In the genomic region with DNA sequence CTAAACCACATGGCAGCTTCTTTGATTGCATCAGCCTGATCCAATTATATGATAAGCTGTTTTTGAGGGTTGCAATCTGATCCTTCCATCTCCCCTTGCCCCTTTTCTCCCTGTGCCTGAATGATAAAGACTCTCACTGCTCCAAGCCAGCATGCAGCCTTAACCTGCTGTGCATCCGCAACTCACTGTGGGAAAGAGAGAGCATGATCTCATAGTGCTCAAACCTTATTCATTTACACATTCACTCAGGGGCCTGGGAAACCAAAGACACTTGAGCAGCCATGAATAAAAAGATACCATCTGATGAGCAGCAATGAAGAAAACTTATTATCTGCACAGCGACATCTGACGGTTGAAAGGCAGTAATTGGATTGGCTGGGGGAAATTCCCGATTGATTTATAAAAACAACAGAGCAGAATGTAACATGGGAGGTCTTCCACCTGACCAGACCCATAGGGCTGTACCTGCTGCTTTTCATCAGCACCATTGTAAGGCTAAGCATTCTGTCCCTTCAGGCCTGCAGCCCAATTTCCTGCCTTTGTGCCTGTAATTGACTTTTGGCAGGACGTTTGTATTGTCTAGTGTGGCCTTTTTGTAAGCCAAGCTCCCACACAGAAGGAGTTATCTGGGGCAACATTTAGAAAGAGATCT, we compare ENCODE assay signal across 12 cellular contexts.
DNase-seq lines count a peak whose midpoint lies in the region; ATAC-seq, FAIRE-seq and TF ChIP-seq lines count a peak whose summit lies in the region.
"Had no signal": no experiment of that assay in that cellular context is flagged by ENCODE, and none has a peak within 500 bp of the region (broad histone marks: within the 10 kb centered on the region; RNA-seq: fewer than 3 reads in every experiment).

No MANE protein-coding gene starts in this region.

- TF ChIP-seq POLR2A in K562 (conservative IDR thresholded peaks at IDR 0.05) (no peak), HepG2 (IDR thresholded peaks at IDR 0.05; ENCODE audit: insufficient read depth in 1 of 2, low read depth in 2 of 2, low read length in 2 of 2) (no peak)

- ATAC-seq in K562 (no peak; the same call in 2 of the 3 replicates), HepG2 (no peak), HG03460 (IDR thresholded peaks at IDR 0.05; ENCODE audit: unreplicated experiment) (no peak), GM18861 (IDR thresholded peaks at IDR 0.05; ENCODE audit: unreplicated experiment) (no peak)

- TF ChIP-seq EP300 in K562 (IDR thresholded peaks at IDR 0.05; ENCODE audit: low read length), result no peak
- TF ChIP-seq EP300 in HepG2 (IDR thresholded peaks at IDR 0.05; ENCODE audit: low read depth in 2 of 2, low read length in 2 of 2), result no peak
- no peak for TF ChIP-seq EP300 in HepG2 (CRISPR knock-in tag; IDR thresholded peaks at IDR 0.05; ENCODE audit: borderline replicate concordance)

- H3K9me3 ChIP-seq in K562 (replicated peaks; ENCODE audit: control insufficient read depth, insufficient read depth, low read depth, low read length) (no peaks in the 10 kb centered on the region), HepG2 (ENCODE audit: low read length) (no peaks in the 10 kb centered on the region)
- H3K9me3 ChIP-seq: thyroid gland had no signal

- BruUV-seq in K562 (replicated peaks; lab: Mats Ljungman, UMichigan) (no TSS peak), HepG2 (replicated peaks; lab: Mats Ljungman, UMichigan) (no TSS peak)

- DNase-seq in AG10803 (ENCODE audit: low read depth), result peak; percentile 16
- DNase-seq in M059J (ENCODE audit: low read depth), result peak; percentile 14
- DNase-seq in K562 (ENCODE audit: extremely low read depth in 1 of 4, low spot score in 3 of 4), result peak in 2 of 4 experiments; percentile 22 to 23
- DNase-seq in HepG2 (ENCODE audit: low spot score), result no peak
- no peak for DNase-seq in activated CD4-positive, CD25-positive, alpha-beta regulatory T cell (lab: John Stamatoyannopoulos, UW)
- DNase-seq in inferior parietal cortex (ENCODE audit: extremely low spot score), result no peak
- DNase-seq: activated naive CD4-positive, alpha-beta T cell treated with anti-CD3 and anti-CD28 coated beads, Interleukin-2, amount 50 U/mL, for 16 hours; CD4-positive, CD25-positive, alpha-beta regulatory T cell; thyroid gland had no signal

- H3K36me3 ChIP-seq in K562 (ENCODE audit: control insufficient read depth, insufficient read depth, low read length), result no peaks in the 10 kb centered on the region
- H3K36me3 ChIP-seq in HepG2 (replicated peaks in 1 of 2; ENCODE audit: control insufficient read depth in 1 of 2, insufficient read depth in 2 of 2, low read length in 2 of 2), result no peaks in the 10 kb centered on the region
- H3K36me3 ChIP-seq: thyroid gland had no signal

- no peak for TF ChIP-seq CTCF in AG10803 (conservative IDR thresholded peaks at IDR 0.05; ENCODE audit: low read length)
- TF ChIP-seq CTCF in K562 (IDR thresholded peaks at IDR 0.05 in 2 of 3, conservative IDR thresholded peaks at IDR 0.05 in 1 of 3; ENCODE audit: insufficient read depth in 2 of 3, low read depth in 1 of 3, low read length in 3 of 3), result peak in 2 of 3 experiments; percentile 16 to 28; a peak in 2 of 6 replicates
- TF ChIP-seq CTCF in HepG2 (CRISPR knock-in tag; IDR thresholded peaks at IDR 0.05), result no peak

- intact Hi-C loops in K562 (cut with micrococcal nuclease) (loop anchor here (10.0 kb wide), 1 partner anchor 245 kb away; no protein-coding TSS in a partner anchor), HepG2 (cut with micrococcal nuclease; ENCODE audit: unreplicated experiment) (no loop called here)

- H3K9me1 ChIP-seq in K562 (ENCODE audit: control insufficient read depth, insufficient read depth, low read length), result no peaks in the 10 kb centered on the region

- H4K20me1 ChIP-seq in K562 (replicated peaks; ENCODE audit: control insufficient read depth, insufficient read depth, low read length) (no peaks in the 10 kb centered on the region), HepG2 (ENCODE audit: insufficient read depth, low read length) (no peaks in the 10 kb centered on the region)

- in situ Hi-C loops in K562 (cut with MboI), result loop anchor here (5.0 kb wide), 2 partner anchors 88 to 363 kb away; no protein-coding TSS in a partner anchor
- in situ Hi-C loops in HepG2 (cut with HindIII; ENCODE audit: extremely low pct_ligation_motif_present, low pct_unique_long_range_greater_than_20kb), result no loop called here

- no peaks in the 10 kb centered on the region; a peak in 2 of 5 replicates for H3K4me1 ChIP-seq in K562 (replicated peaks in 1 of 2; ENCODE audit: control insufficient read depth in 2 of 2, insufficient read depth in 2 of 2, low read length in 2 of 2)
- no peaks in the 10 kb centered on the region for H3K4me1 ChIP-seq in HepG2 (ENCODE audit: insufficient read depth, low read length)
- H3K4me1 ChIP-seq: foreskin keratinocyte had no signal

- H2AFZ ChIP-seq in K562 (ENCODE audit: low read depth, low read length), result no peak overlapping the region
- no peak overlapping the region for H2AFZ ChIP-seq in HepG2 (ENCODE audit: low read length)

- H3K4me2 ChIP-seq in K562 (ENCODE audit: insufficient read depth, low read length) (no peak overlapping the region), HepG2 (ENCODE audit: low read depth, low read length) (no peak overlapping the region)

- H3K4me3 ChIP-seq in AG10803 (ENCODE audit: low read length) (no peak overlapping the region), K562 (no peak overlapping the region), HepG2 (replicated peaks in 1 of 3; ENCODE audit: insufficient read depth in 1 of 3, low read depth in 2 of 3, low read length in 3 of 3) (no peak overlapping the region)
- H3K4me3 ChIP-seq: thyroid gland had no signal

- H3K79me2 ChIP-seq in K562 (ENCODE audit: control insufficient read depth, insufficient read depth, low read length) (no peaks in the 10 kb centered on the region), HepG2 (ENCODE audit: insufficient read depth, low read length) (no peaks in the 10 kb centered on the region)

- H3K27me3 ChIP-seq in K562 (ENCODE audit: control insufficient read depth in 2 of 2, insufficient read depth in 2 of 2, low read length in 2 of 2), result peaks cover 12 to 24% of the 10 kb centered on the region in 2 experiments
- H3K27me3 ChIP-seq in HepG2 (ENCODE audit: control insufficient read depth in 1 of 2, insufficient read depth in 2 of 2, low read length in 2 of 2), result no peaks in the 10 kb centered on the region; a peak in 1 of 5 replicates
- H3K27me3 ChIP-seq: foreskin keratinocyte, thyroid gland had no signal

- CTCF ChIA-PET in K562 (lab: Yijun Ruan, JAX; ENCODE audit: low intra/inter-chr PET ratio) (no interaction called here), HepG2 (lab: Yijun Ruan, JAX; ENCODE audit: low intra/inter-chr PET ratio, low total read pairs) (no interaction called here)

- no peak overlapping the region for H3K27ac ChIP-seq in K562 (ENCODE audit: extremely low read depth, low read depth, low read length)
- H3K27ac ChIP-seq in HepG2 (ENCODE audit: extremely low read length, insufficient read depth, low read length), result no peak overlapping the region
- H3K27ac ChIP-seq: foreskin keratinocyte, thyroid gland had no signal

- TF ChIP-seq RAD21 in K562 (CRISPR knock-in tag; conservative IDR thresholded peaks at IDR 0.05 in 1 of 2, IDR thresholded peaks at IDR 0.05 in 1 of 2) (no peak), HepG2 (CRISPR knock-in tag; IDR thresholded peaks at IDR 0.05) (no peak)

- H3K9ac ChIP-seq in K562 (ENCODE audit: insufficient read depth in 1 of 2, low read depth in 2 of 2, low read length in 2 of 2) (no peak overlapping the region), HepG2 (ENCODE audit: insufficient read depth, low read depth, low read length) (no peak overlapping the region)

- WGBS in K562 (ENCODE audit: insufficient coverage, low coverage, missing lambda C conversion rate), result 5% methylated on average over 5 of the region's 5 CpGs
- WGBS in HepG2 (ENCODE audit: low lambda C conversion rate), result 77% methylated on average over 5 of the region's 5 CpGs

- POLR2A ChIA-PET in K562 (lab: Yijun Ruan, JAX) (interaction anchor here (0.6 to 0.7 kb wide), 2 partner anchors 364 to 613 kb away, joined by 3 to 4 read pairs; no protein-coding TSS in a partner anchor), HepG2 (lab: Yijun Ruan, JAX) (no interaction called here)

- FAIRE-seq in K562 (lab: Jason Lieb, UNC) (peak; percentile 77), HepG2 (lab: Jason Lieb, UNC) (no peak)

TF ChIP-seq in K562, 482 proteins besides CTCF, POLR2A, EP300 and RAD21 (continues in another document):
- TF ChIP-seq ATF1 (CRISPR knock-in tag; IDR thresholded peaks at IDR 0.05), result no peak
- TF ChIP-seq ATF1 (tag; IDR thresholded peaks at IDR 0.05), result peak; percentile 74; the same call in 1 of the 2 replicates
- TF ChIP-seq, protein P1, sequence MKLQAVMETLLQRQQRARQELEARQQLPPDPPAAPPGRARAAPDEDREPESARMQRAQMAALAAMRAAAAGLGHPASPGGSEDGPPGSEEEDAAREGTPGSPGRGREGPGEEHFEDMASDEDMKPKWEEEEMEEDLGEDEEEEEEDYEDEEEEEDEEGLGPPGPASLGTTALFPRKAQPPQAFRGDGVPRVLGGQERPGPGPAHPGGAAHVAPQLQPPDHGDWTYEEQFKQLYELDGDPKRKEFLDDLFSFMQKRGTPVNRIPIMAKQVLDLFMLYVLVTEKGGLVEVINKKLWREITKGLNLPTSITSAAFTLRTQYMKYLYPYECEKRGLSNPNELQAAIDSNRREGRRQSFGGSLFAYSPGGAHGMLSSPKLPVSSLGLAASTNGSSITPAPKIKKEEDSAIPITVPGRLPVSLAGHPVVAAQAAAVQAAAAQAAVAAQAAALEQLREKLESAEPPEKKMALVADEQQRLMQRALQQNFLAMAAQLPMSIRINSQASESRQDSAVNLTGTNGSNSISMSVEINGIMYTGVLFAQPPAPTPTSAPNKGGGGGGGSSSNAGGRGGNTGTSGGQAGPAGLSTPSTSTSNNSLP (IDR thresholded peaks at IDR 0.05; ENCODE audit: borderline replicate concordance, low read depth, low read length), result 0 out of 2 replicates have a peak, but pooled peaks have one; percentile 39

TF ChIP-seq in HepG2, 621 proteins besides CTCF, POLR2A, EP300 and RAD21:
- TF ChIP-seq CSRNP1 (CRISPR knock-in tag; IDR thresholded peaks at IDR 0.05) (no peak), RFX5 (IDR thresholded peaks at IDR 0.05; ENCODE audit: low read depth, low read length) (peak; percentile 86)

Comparison
In these comparisons a context has a peak if more than half of its experiments do, and no peak if none do; other contexts are left out.
1. DNase-seq: peak in AG10803 (single experiment) and M059J (single experiment); none in HepG2 (single experiment), activated CD4-positive, CD25-positive, alpha-beta regulatory T cell (0 of 4) and inferior parietal cortex (single experiment).
2. CTCF ChIP-seq: peak in K562 (2 of 3); none in AG10803 (single experiment) and HepG2 (single experiment).